27 cellular contexts compared by ENCODE assay signal in genomic region chr10:78547905-78548304, GRCh38.
"Had no signal": no experiment of that assay in that cellular context is flagged by ENCODE, and none has a peak within 500 bp of the region (broad histone marks: within the 10 kb centered on the region; RNA-seq: fewer than 3 reads in every experiment).

No MANE protein-coding gene starts in this region.

- H3K27ac ChIP-seq: coronary artery, epithelial cell of prostate, esophagus squamous epithelium, gastrocnemius medialis, heart right ventricle, left lung, lower lobe of right lung had no signal

- DNase-seq: effector CD8-positive, alpha-beta T cell; effector memory CD8-positive, alpha-beta T cell; endodermal cell; erythroblast; esophagus squamous epithelium; foreskin fibroblast; foreskin melanocyte; gastrocnemius medialis; glutamatergic neuron; head of caudate nucleus; heart right ventricle; hippocampal formation; left cardiac atrium; left lung; left ventricle myocardium superior; lower lobe of right lung; mesenchymal stem cell; mucosa of descending colon had no signal

- H3K27me3 ChIP-seq: gastrocnemius medialis, left lung had no signal

- H3K4me3 Mint-ChIP-seq: effector memory CD8-positive, alpha-beta T cell; endodermal cell; mesothelial cell of epicardium had no signal

- H3K9me3 ChIP-seq: esophagus squamous epithelium, gastrocnemius medialis, heart right ventricle, left lung, lower lobe of right lung, mucosa of descending colon had no signal

- H3K36me3 ChIP-seq: esophagus squamous epithelium, gastrocnemius medialis, heart right ventricle, left lung, lower lobe of right lung had no signal

- H3K27ac Mint-ChIP-seq: dendritic cell treated with granulocyte-macrophage colony-stimulating factor and Interleukin-4, amounts not matched to agents 40 ng/mL and 50 ng/mL, for 4 days; effector memory CD8-positive, alpha-beta T cell; endodermal cell; mesothelial cell of epicardium had no signal

- H3K36me3 Mint-ChIP-seq: mesothelial cell of epicardium had no signal

- H3K4me3 ChIP-seq: coronary artery, esophagus squamous epithelium, gastrocnemius medialis, heart right ventricle, left lung, lower lobe of right lung, mucosa of descending colon had no signal

- FAIRE-seq: colon, endometrium, islet of Langerhans, keratinocyte had no signal

- H3K9me3 Mint-ChIP-seq: dendritic cell treated with granulocyte-macrophage colony-stimulating factor and Interleukin-4, amounts not matched to agents 40 ng/mL and 50 ng/mL, for 4 days; effector memory CD8-positive, alpha-beta T cell; endodermal cell; mesothelial cell of epicardium had no signal

- ATAC-seq: effector memory CD8-positive, alpha-beta T cell; esophagus mucosa; gastrocnemius medialis; heart right ventricle; left cardiac atrium; left lung; left ventricle myocardium superior; lower lobe of right lung; mucosa of descending colon had no signal
